9 cellular contexts compared by ENCODE assay signal in genomic region chr13:104773775-104774174, GRCh38.
DNase-seq lines count a peak whose midpoint lies in the region; ATAC-seq and TF ChIP-seq lines count a peak whose summit lies in the region.
"Had no signal": no experiment of that assay in that cellular context is flagged by ENCODE, and none has a peak within 500 bp of the region (broad histone marks: within the 10 kb centered on the region; RNA-seq: fewer than 3 reads in every experiment).

No MANE protein-coding gene starts in this region.

- TF ChIP-seq RAD21 in SK-N-SH (IDR thresholded peaks at IDR 0.05; ENCODE audit: low read length), result peak; percentile 57

- H3K36me3 ChIP-seq in SK-N-SH (replicated peaks in 1 of 2; ENCODE audit: control insufficient read depth in 1 of 2, insufficient read depth in 2 of 2, low read length in 1 of 2) (no peaks in the 10 kb centered on the region), neural progenitor cell (no peaks in the 10 kb centered on the region)

- WGBS in SK-N-SH (ENCODE audit: low lambda C conversion rate), result 50% methylated on average over 2 of the region's 2 CpGs

- TF ChIP-seq CTCF in SK-N-SH (IDR thresholded peaks at IDR 0.05) (peak; percentile 68), dorsolateral prefrontal cortex (IDR thresholded peaks at IDR 0.05 in 54 of 56, conservative IDR thresholded peaks at IDR 0.05 in 2 of 56; ENCODE audit: low read depth in 1 of 56, partially characterized antibody in 56 of 56) (peak in 55 of 56 donors; percentile 22 to 64 (median 52)), neural progenitor cell (IDR thresholded peaks at IDR 0.05) (peak; percentile 68)

- H3K36me3 Mint-ChIP-seq in neural progenitor cell, result peaks cover 3% of the 10 kb centered on the region
- H3K36me3 Mint-ChIP-seq in activated naive CD4-positive, alpha-beta T cell treated with anti-CD3 and anti-CD28 coated beads for 36 hours (ENCODE audit: low read depth), result no peaks in the 10 kb centered on the region
- no peaks in the 10 kb centered on the region for H3K36me3 Mint-ChIP-seq in stimulated activated naive B cell treated with anti-CD40 and anti-IgM and Interleukin-4, amounts not matched to agents 10 μg/mL and 1 μg/mL and 100 μg/mL, for 72 hours
- H3K36me3 Mint-ChIP-seq: activated naive CD4-positive, alpha-beta T cell treated with anti-CD3 and anti-CD28 coated beads, Interleukin-2, amount 50 U/mL, for 72 hours had no signal

- no peak for TF ChIP-seq EP300 in SK-N-SH (IDR thresholded peaks at IDR 0.05; ENCODE audit: borderline replicate concordance in 1 of 2, low read depth in 1 of 2, low read length in 1 of 2)

- no peaks in the 10 kb centered on the region for H3K4me1 ChIP-seq in SK-N-SH (ENCODE audit: control insufficient read depth in 1 of 2, insufficient read depth in 2 of 2, low read depth in 1 of 2, low read length in 1 of 2)
- H3K4me1 ChIP-seq in neural progenitor cell, result no peaks in the 10 kb centered on the region

- H3K27ac ChIP-seq in SK-N-SH (ENCODE audit: low read depth in 2 of 2, low read length in 1 of 2), result no peak overlapping the region
- no peak overlapping the region for H3K27ac ChIP-seq in dorsolateral prefrontal cortex
- no peak overlapping the region for H3K27ac ChIP-seq in neural progenitor cell

- H3K27me3 ChIP-seq in SK-N-SH (ENCODE audit: insufficient read depth) (no peaks in the 10 kb centered on the region), dorsolateral prefrontal cortex (no peaks in the 10 kb centered on the region), neural progenitor cell (no peaks in the 10 kb centered on the region)

- CTCF ChIA-PET in SK-N-SH (lab: Yijun Ruan, JAX), result interaction anchor here (0.6 to 1.8 kb wide), 9 partner anchors 11 to 1715 kb away, joined by 3 to 6 read pairs (median 3); no protein-coding TSS in a partner anchor
- CTCF ChIA-PET in activated naive CD4-positive, alpha-beta T cell treated with anti-CD3 and anti-CD28 coated beads for 36 hours (lab: Charles Lee), result interaction anchor here (0.7 to 2.1 kb wide), 10 partner anchors 11 to 1762 kb away, joined by 3 to 14 read pairs (median 4); no protein-coding TSS in a partner anchor

- DNase-seq in SK-N-SH (peak; percentile 11), NCI-H774 (lab: John Stamatoyannopoulos, UW) (peak; percentile 82), dorsolateral prefrontal cortex (no peak), neural progenitor cell (ENCODE audit: low spot score) (peak; percentile 81)
- no peak for DNase-seq in activated naive CD4-positive, alpha-beta T cell treated with anti-CD3 and anti-CD28 coated beads for 36 hours
- DNase-seq in stimulated activated naive B cell treated with anti-CD40 and anti-IgM and Interleukin-4, amounts not matched to agents 10 μg/mL and 1 μg/mL and 100 μg/mL, for 72 hours, result no peak

- H2AFZ ChIP-seq in SK-N-SH (ENCODE audit: low read depth) (no peak overlapping the region), neural progenitor cell (replicated peaks) (peak overlapping the region; percentile 70)

- no peaks in the 10 kb centered on the region for H4K20me1 ChIP-seq in SK-N-SH (ENCODE audit: insufficient read depth)
- no peaks in the 10 kb centered on the region for H4K20me1 ChIP-seq in neural progenitor cell (ENCODE audit: low read depth)

- H3K79me2 ChIP-seq in SK-N-SH (ENCODE audit: insufficient read depth) (no peaks in the 10 kb centered on the region), neural progenitor cell (ENCODE audit: low read depth) (no peaks in the 10 kb centered on the region)

- POLR2A ChIA-PET in SK-N-SH (lab: Yijun Ruan, JAX), result no interaction called here

- H3K4me2 ChIP-seq in SK-N-SH, result no peak overlapping the region
- H3K4me2 ChIP-seq in neural progenitor cell, result no peak overlapping the region

- no peak overlapping the region for H3K27ac Mint-ChIP-seq in neural progenitor cell
- H3K27ac Mint-ChIP-seq in activated naive CD4-positive, alpha-beta T cell treated with anti-CD3 and anti-CD28 coated beads for 36 hours, result no peak overlapping the region
- H3K27ac Mint-ChIP-seq in stimulated activated naive B cell treated with anti-CD40 and anti-IgM and Interleukin-4, amounts not matched to agents 10 μg/mL and 1 μg/mL and 100 μg/mL, for 72 hours, result no peak overlapping the region
- H3K27ac Mint-ChIP-seq: activated naive CD4-positive, alpha-beta T cell treated with anti-CD3 and anti-CD28 coated beads, Interleukin-2, amount 50 U/mL, for 72 hours had no signal

- no peaks in the 10 kb centered on the region for H3K9me2 ChIP-seq in SK-N-SH

- H3K9ac ChIP-seq in SK-N-SH (no peak overlapping the region), neural progenitor cell (no peak overlapping the region)

- H3K4me1 Mint-ChIP-seq in neural progenitor cell, result peaks cover 3% of the 10 kb centered on the region
- H3K4me1 Mint-ChIP-seq in activated naive CD4-positive, alpha-beta T cell treated with anti-CD3 and anti-CD28 coated beads for 36 hours (ENCODE audit: low read depth), result peaks cover 5% of the 10 kb centered on the region
- H3K4me1 Mint-ChIP-seq in stimulated activated naive B cell treated with anti-CD40 and anti-IgM and Interleukin-4, amounts not matched to agents 10 μg/mL and 1 μg/mL and 100 μg/mL, for 72 hours, result no peaks in the 10 kb centered on the region

- H3K4me3 Mint-ChIP-seq in neural progenitor cell, result no peak overlapping the region
- no peak overlapping the region for H3K4me3 Mint-ChIP-seq in activated naive CD4-positive, alpha-beta T cell treated with anti-CD3 and anti-CD28 coated beads for 36 hours
- H3K4me3 Mint-ChIP-seq in stimulated activated naive B cell treated with anti-CD40 and anti-IgM and Interleukin-4, amounts not matched to agents 10 μg/mL and 1 μg/mL and 100 μg/mL, for 72 hours, result no peak overlapping the region

- intact Hi-C loops in dorsolateral prefrontal cortex (cut with DNase I), result loop anchor here in 1 of 2 donors (10.0 kb wide), 1 partner anchor 1761 kb away; the partner anchor contains the start of gene EFNB2
- intact Hi-C loops in activated naive CD4-positive, alpha-beta T cell treated with anti-CD3 and anti-CD28 coated beads for 36 hours (cut with micrococcal nuclease), result loop anchor here (1.0 to 10.0 kb wide), 4 partner anchors 371 to 1859 kb away; no protein-coding TSS in a partner anchor

- H3K9me3 ChIP-seq in SK-N-SH (no peaks in the 10 kb centered on the region), neural progenitor cell (ENCODE audit: low read depth) (no peaks in the 10 kb centered on the region)

- peaks cover 21% of the 10 kb centered on the region for H3K9me3 Mint-ChIP-seq in neural progenitor cell
- H3K9me3 Mint-ChIP-seq in activated naive CD4-positive, alpha-beta T cell treated with anti-CD3 and anti-CD28 coated beads for 36 hours, result no peaks in the 10 kb centered on the region
- no peaks in the 10 kb centered on the region for H3K9me3 Mint-ChIP-seq in stimulated activated naive B cell treated with anti-CD40 and anti-IgM and Interleukin-4, amounts not matched to agents 10 μg/mL and 1 μg/mL and 100 μg/mL, for 72 hours
- H3K9me3 Mint-ChIP-seq: activated naive CD4-positive, alpha-beta T cell treated with anti-CD3 and anti-CD28 coated beads, Interleukin-2, amount 50 U/mL, for 72 hours had no signal

- no peaks in the 10 kb centered on the region for H3F3A ChIP-seq in SK-N-SH (replicated peaks; ENCODE audit: insufficient read depth)
- no peaks in the 10 kb centered on the region for H3F3A ChIP-seq in neural progenitor cell (ENCODE audit: low read depth)

- H3K4me3 ChIP-seq in SK-N-SH (ENCODE audit: low read depth in 2 of 2, low read length in 1 of 2) (no peak overlapping the region), dorsolateral prefrontal cortex (no peak overlapping the region), neural progenitor cell (no peak overlapping the region)

- H3K27me3 Mint-ChIP-seq in neural progenitor cell (ENCODE audit: insufficient read depth, low read depth), result peaks cover 4% of the 10 kb centered on the region
- no peaks in the 10 kb centered on the region for H3K27me3 Mint-ChIP-seq in activated naive CD4-positive, alpha-beta T cell treated with anti-CD3 and anti-CD28 coated beads for 36 hours (ENCODE audit: low read depth)
- no peaks in the 10 kb centered on the region for H3K27me3 Mint-ChIP-seq in stimulated activated naive B cell treated with anti-CD40 and anti-IgM and Interleukin-4, amounts not matched to agents 10 μg/mL and 1 μg/mL and 100 μg/mL, for 72 hours

- ATAC-seq in SK-N-SH treated with all-trans-retinoic acid at 6 μM for 48 hours (no peak), HG03103 (IDR thresholded peaks at IDR 0.05; ENCODE audit: low read depth, unreplicated experiment) (peak; percentile 55)
- ATAC-seq in stimulated activated naive B cell treated with anti-CD40 and anti-IgM and Interleukin-4, amounts not matched to agents 10 μg/mL and 1 μg/mL and 100 μg/mL, for 72 hours (replicated peaks), result no peak

TF ChIP-seq in SK-N-SH, 30 proteins besides CTCF, POLR2A, EP300 and RAD21:
- TF ChIP-seq SIN3A (IDR thresholded peaks at IDR 0.05; ENCODE audit: borderline replicate concordance, low read depth, low read length) (no peak), SMC3 (IDR thresholded peaks at IDR 0.05; ENCODE audit: low read depth, low read length) (peak; percentile 25; the same call in 1 of the 2 replicates), MXI1 (IDR thresholded peaks at IDR 0.05; ENCODE audit: low read depth, low read length) (no peak)

TF ChIP-seq in SK-N-SH treated with all-trans-retinoic acid at 6 μM for 48 hours, 23 proteins besides CTCF, POLR2A, EP300 and RAD21 (continues in another document):
- TF ChIP-seq PPARA (CRISPR knock-in tag; IDR thresholded peaks at IDR 0.05; ENCODE audit: borderline replicate concordance), result no peak
- TF ChIP-seq, protein P1, sequence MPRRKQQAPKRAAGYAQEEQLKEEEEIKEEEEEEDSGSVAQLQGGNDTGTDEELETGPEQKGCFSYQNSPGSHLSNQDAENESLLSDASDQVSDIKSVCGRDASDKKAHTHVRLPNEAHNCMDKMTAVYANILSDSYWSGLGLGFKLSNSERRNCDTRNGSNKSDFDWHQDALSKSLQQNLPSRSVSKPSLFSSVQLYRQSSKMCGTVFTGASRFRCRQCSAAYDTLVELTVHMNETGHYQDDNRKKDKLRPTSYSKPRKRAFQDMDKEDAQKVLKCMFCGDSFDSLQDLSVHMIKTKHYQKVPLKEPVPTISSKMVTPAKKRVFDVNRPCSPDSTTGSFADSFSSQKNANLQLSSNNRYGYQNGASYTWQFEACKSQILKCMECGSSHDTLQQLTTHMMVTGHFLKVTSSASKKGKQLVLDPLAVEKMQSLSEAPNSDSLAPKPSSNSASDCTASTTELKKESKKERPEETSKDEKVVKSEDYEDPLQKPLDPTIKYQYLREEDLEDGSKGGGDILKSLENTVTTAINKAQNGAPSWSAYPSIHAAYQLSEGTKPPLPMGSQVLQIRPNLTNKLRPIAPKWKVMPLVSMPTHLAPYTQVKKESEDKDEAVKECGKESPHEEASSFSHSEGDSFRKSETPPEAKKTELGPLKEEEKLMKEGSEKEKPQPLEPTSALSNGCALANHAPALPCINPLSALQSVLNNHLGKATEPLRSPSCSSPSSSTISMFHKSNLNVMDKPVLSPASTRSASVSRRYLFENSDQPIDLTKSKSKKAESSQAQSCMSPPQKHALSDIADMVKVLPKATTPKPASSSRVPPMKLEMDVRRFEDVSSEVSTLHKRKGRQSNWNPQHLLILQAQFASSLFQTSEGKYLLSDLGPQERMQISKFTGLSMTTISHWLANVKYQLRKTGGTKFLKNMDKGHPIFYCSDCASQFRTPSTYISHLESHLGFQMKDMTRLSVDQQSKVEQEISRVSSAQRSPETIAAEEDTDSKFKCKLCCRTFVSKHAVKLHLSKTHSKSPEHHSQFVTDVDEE (CRISPR knock-in tag; IDR thresholded peaks at IDR 0.05), result no peak

Comparison
In these comparisons a context has a peak if more than half of its experiments do, and no peak if none do; other contexts are left out.
1. DNase-seq: peak in SK-N-SH (single experiment), NCI-H774 (single experiment) and neural progenitor cell (single experiment); none in dorsolateral prefrontal cortex (0 of 10), activated naive CD4-positive, alpha-beta T cell treated with anti-CD3 and anti-CD28 coated beads for 36 hours (single experiment) and stimulated activated naive B cell treated with anti-CD40 and anti-IgM and Interleukin-4, amounts not matched to agents 10 μg/mL and 1 μg/mL and 100 μg/mL, for 72 hours (single experiment).
2. Peak in every context shown above with its lines, with median percentiles within 50 percentile points of each other: CTCF ChIP-seq.